Comparison of ENCODE assay signal across 8 cellular contexts in genomic region chr9:136711751-136712689, GRCh38. TPM values are rescaled to one million over a fixed set of nuclear protein-coding genes. Genes with fewer than 3 reads are reported as not detected.
DNase-seq lines count a peak whose midpoint lies in the region; ATAC-seq, FAIRE-seq and TF ChIP-seq lines count a peak whose summit lies in the region.

TSS of gene DIPK1B (plus strand) at chr9:136712572. CDS start at chr9:136712666, 94 bp downstream.

- TF ChIP-seq CTCF in bronchial epithelial cell (IDR thresholded peaks at IDR 0.05; ENCODE audit: insufficient read depth, low read length, severe bottlenecking): no peak
- TF ChIP-seq CTCF in HepG2 (CRISPR knock-in tag; IDR thresholded peaks at IDR 0.05): no peak
- peak; percentile 42 for TF ChIP-seq CTCF in type B pancreatic cell (conservative IDR thresholded peaks at IDR 0.05)

- H3K4me2 ChIP-seq in HepG2 (ENCODE audit: low read depth, low read length) (peak within 1 kb of the TSS; percentile 65), Karpas-422 (ENCODE audit: low read depth, low read length, poor library complexity, severe bottlenecking) (no peak within 1 kb of the TSS)

- H3K27me3 Mint-ChIP-seq in type B pancreatic cell: no peaks in the 10 kb centered on the region

- H4K20me1 ChIP-seq in HepG2 (ENCODE audit: insufficient read depth, low read length): no peaks in the 10 kb centered on the region
- 0 out of 2 replicates have a peak, but pooled peaks cover 2% of the 10 kb centered on the region for H4K20me1 ChIP-seq in Karpas-422 (ENCODE audit: insufficient read depth, low read depth, low read length)

- peak within 1 kb of the TSS; percentile 43; the same call in 1 of the 2 replicates for H3K9ac ChIP-seq in HepG2 (ENCODE audit: insufficient read depth, low read depth, low read length)
- H3K9ac ChIP-seq in Karpas-422 (ENCODE audit: low read length): no peak within 1 kb of the TSS

- H3K36me3 Mint-ChIP-seq in type B pancreatic cell: peaks cover 3% of the 10 kb centered on the region

- H2AFZ ChIP-seq in HepG2 (ENCODE audit: low read length): no peak within 1 kb of the TSS
- no peak within 1 kb of the TSS for H2AFZ ChIP-seq in Karpas-422 (ENCODE audit: low read length)

- CTCF ChIA-PET in HepG2 (lab: Yijun Ruan, JAX; ENCODE audit: low intra/inter-chr PET ratio, low total read pairs): no interaction called here

- H3K9me2 ChIP-seq in Karpas-422 (replicated peaks; ENCODE audit: insufficient read depth, low read length): no peaks in the 10 kb centered on the region

- TF ChIP-seq EP300 in HepG2 (IDR thresholded peaks at IDR 0.05; ENCODE audit: low read depth in 2 of 2, low read length in 2 of 2) (no peak), HepG2 (CRISPR knock-in tag; IDR thresholded peaks at IDR 0.05; ENCODE audit: borderline replicate concordance) (no peak)

- H3K4me1 ChIP-seq in HepG2 (ENCODE audit: insufficient read depth, low read length) (peaks cover 29% of the 10 kb centered on the region), Karpas-422 (ENCODE audit: low read length) (no peaks in the 10 kb centered on the region)

- POLR2A ChIA-PET in HepG2 (lab: Yijun Ruan, JAX): no interaction called here

- peak within 1 kb of the TSS; percentile 4; the same call in 1 of the 2 replicates for H3K4me3 ChIP-seq in GM08714 (ENCODE audit: low read length)
- H3K4me3 ChIP-seq in bronchial epithelial cell (ENCODE audit: low read depth, low read length): peak within 1 kb of the TSS; percentile 17
- H3K4me3 ChIP-seq in HepG2 (replicated peaks in 1 of 3; ENCODE audit: insufficient read depth in 1 of 3, low read depth in 2 of 3, low read length in 3 of 3): peak within 1 kb of the TSS; percentile 32 to 66 (median 54); a peak in 5 of 6 replicates
- H3K4me3 ChIP-seq in Karpas-422 (ENCODE audit: low read length): no peak within 1 kb of the TSS

- in situ Hi-C loops in HepG2 (cut with HindIII; ENCODE audit: extremely low pct_ligation_motif_present, low pct_unique_long_range_greater_than_20kb): no loop called here

- no peak for FAIRE-seq in bronchial epithelial cell (lab: Jason Lieb, UNC)
- no peak for FAIRE-seq in HepG2 (lab: Jason Lieb, UNC)

- peaks cover 9% of the 10 kb centered on the region for H3K4me1 Mint-ChIP-seq in type B pancreatic cell (ENCODE audit: unreplicated experiment)

- no peaks in the 10 kb centered on the region for H3K9me3 Mint-ChIP-seq in type B pancreatic cell

- no peak for ATAC-seq in HepG2
- ATAC-seq in GM21529 (IDR thresholded peaks at IDR 0.05; ENCODE audit: unreplicated experiment): no peak

- H3K36me3 ChIP-seq in bronchial epithelial cell (ENCODE audit: control insufficient read depth, insufficient read depth, low read length) (no peaks in the 10 kb centered on the region), HepG2 (replicated peaks in 1 of 2; ENCODE audit: control insufficient read depth in 1 of 2, insufficient read depth in 2 of 2, low read length in 2 of 2) (no peaks in the 10 kb centered on the region), Karpas-422 (ENCODE audit: insufficient read depth, low read length) (no peaks in the 10 kb centered on the region)

- WGBS in HepG2 (ENCODE audit: low lambda C conversion rate): 51% methylated on average over 17 of the region's 119 CpGs

- TF ChIP-seq POLR2A in HepG2 (IDR thresholded peaks at IDR 0.05; ENCODE audit: insufficient read depth in 1 of 2, low read depth in 2 of 2, low read length in 2 of 2): no peak

- no peaks in the 10 kb centered on the region for H3K9me3 ChIP-seq in HepG2 (ENCODE audit: low read length)
- no peaks in the 10 kb centered on the region for H3K9me3 ChIP-seq in Karpas-422 (ENCODE audit: low read length)

- H3K27me3 ChIP-seq in bronchial epithelial cell (ENCODE audit: control insufficient read depth, insufficient read depth, low read length) (peaks cover 7% of the 10 kb centered on the region), HepG2 (ENCODE audit: control insufficient read depth in 1 of 2, insufficient read depth in 2 of 2, low read length in 2 of 2) (peaks cover 9 to 48% of the 10 kb centered on the region in 2 experiments; a peak in 3 of 5 replicates), Karpas-422 (ENCODE audit: low read length) (no peaks in the 10 kb centered on the region)

- TF ChIP-seq RAD21 in HepG2 (CRISPR knock-in tag; IDR thresholded peaks at IDR 0.05): no peak

- intact Hi-C loops in HepG2 (cut with micrococcal nuclease; ENCODE audit: unreplicated experiment): no loop called here

- no TSS peak for BruUV-seq in HepG2 (replicated peaks; lab: Mats Ljungman, UMichigan)

- H3K27ac Mint-ChIP-seq in type B pancreatic cell: no peak within 1 kb of the TSS

- H3K79me2 ChIP-seq in HepG2 (ENCODE audit: insufficient read depth, low read length) (no peaks in the 10 kb centered on the region), Karpas-422 (ENCODE audit: low read length) (no peaks in the 10 kb centered on the region)

- H3K27ac ChIP-seq in HepG2 (ENCODE audit: extremely low read length, insufficient read depth, low read length) (no peak within 1 kb of the TSS), Karpas-422 (ENCODE audit: low read length) (no peak within 1 kb of the TSS)

- DNase-seq in NCI-H2171 treated with DMSO at 0.1 percent for 48 hours (lab: John Stamatoyannopoulos, UW) (peak; percentile 93), bronchial epithelial cell (ENCODE audit: low read depth) (no peak), HepG2 (ENCODE audit: low spot score) (no peak), type B pancreatic cell (ENCODE audit: extremely low spot score, unreplicated experiment) (no peak), Karpas-422 (no peak)
- no peak for DNase-seq in stimulated activated naive CD4-positive, alpha-beta T cell treated with Interleukin-2 at 50 U/mL for 16 hours (lab: John Stamatoyannopoulos, UW)

- H3K4me3 Mint-ChIP-seq in type B pancreatic cell: peak within 1 kb of the TSS; percentile 87

TF ChIP-seq in HepG2, 621 proteins besides CTCF, POLR2A, EP300 and RAD21:
- TF ChIP-seq ZNF7 (CRISPR knock-in tag; IDR thresholded peaks at IDR 0.05) (0 out of 2 replicates have a peak, but pooled peaks have one; percentile 19), ZC3H4 (CRISPR knock-in tag; IDR thresholded peaks at IDR 0.05; ENCODE audit: borderline replicate concordance) (no peak)

RNA-seq across cellular contexts. Expression of gene DIPK1B, which starts in this region (rescaled TPM):
- 0.13 TPM in 1 of 2 replicates, not detected in the other for total RNA-seq in bronchial epithelial cell
- 0.18 and 0.28 TPM in 2 replicates for total RNA-seq in HepG2 (2016; rRNA removed; fragmentation: Illumina TruSeq; extraction: Trizol)
- total RNA-seq in HepG2 (2016; cell fraction: cytosol; rRNA removed; fragmentation: Illumina TruSeq; extraction: Trizol; ENCODE audit: low read depth): 0.91 and 1.1 TPM in 2 replicates
- 0.28 and 0.41 TPM in 2 replicates for total RNA-seq in HepG2 (2016; cell fraction: insoluble cytoplasmic fraction; rRNA removed; fragmentation: Illumina TruSeq; extraction: Trizol)
- total RNA-seq in HepG2 (2016; cell fraction: membrane; rRNA removed; fragmentation: Illumina TruSeq; extraction: Trizol): 0.99 and 1.2 TPM in 2 replicates
- total RNA-seq in HepG2 (2016; cell fraction: nucleus; rRNA removed; fragmentation: Illumina TruSeq; extraction: Trizol): 0.16 TPM in 1 of 2 replicates, not detected in the other
- 3.9 and 7.2 TPM in 2 replicates for polyA plus RNA-seq in HepG2 (2011; rRNA removed)
- polyA plus RNA-seq in HepG2 (2011; cell fraction: cytosol; rRNA removed): 4.8 and 7.5 TPM in 2 replicates
- polyA plus RNA-seq in HepG2 (2011; cell fraction: nucleus; rRNA removed): 17.3 and 19.2 TPM in 2 replicates
- 3.2 TPM in 2 replicates for polyA plus RNA-seq in HepG2 (2012)
- 1.3 TPM in 2 replicates for polyA plus RNA-seq in HepG2 (2016; cell fraction: cytosol; fragmentation: Illumina TruSeq; extraction: Trizol; ENCODE audit: low read depth)
- polyA plus RNA-seq in HepG2 (2016; cell fraction: insoluble cytoplasmic fraction; fragmentation: Illumina TruSeq; extraction: Trizol; ENCODE audit: low read depth): 0.28 and 0.45 TPM in 2 replicates
- 1.1 TPM in 2 replicates for polyA plus RNA-seq in HepG2 (2016; cell fraction: membrane; fragmentation: Illumina TruSeq; extraction: Trizol; ENCODE audit: low read depth)
- 0.56 and 0.57 TPM in 2 replicates for polyA plus RNA-seq in HepG2 (2016; cell fraction: nucleus; fragmentation: Illumina TruSeq; extraction: Trizol; ENCODE audit: insufficient read depth, low read depth)
- polyA minus RNA-seq in HepG2 (2011; rRNA and poly(A)+ RNA removed; ENCODE audit: low replicate concordance): 0.07 and 7.1 TPM in 2 replicates
- polyA minus RNA-seq in HepG2 (2011; cell fraction: cytosol; rRNA and poly(A)+ RNA removed): 2.7 and 3.6 TPM in 2 replicates
- 1.2 TPM in 2 replicates for polyA minus RNA-seq in HepG2 (2011; cell fraction: nucleus; rRNA and poly(A)+ RNA removed)
- 40.8 and 48.7 TPM in 2 replicates for total RNA-seq in type B pancreatic cell (ENCODE audit: low replicate concordance)
- not detected in 2 replicates for total RNA-seq in Karpas-422 (2014; rRNA removed; shearing (Covaris generic); ENCODE audit: low replicate concordance)

Comparison
In these comparisons a context has a peak if more than half of its experiments do, and no peak if none do; other contexts are left out.
1. RNA of gene DIPK1B (total RNA-seq): 40.8 to 48.7 TPM in type B pancreatic cell; 0.16 to 1.2 TPM in HepG2, 0.13 TPM in bronchial epithelial cell and not detected in Karpas-422; every median in the first group is over 10 times any median in the second.